ENCODE assay signal across 8 cellular contexts in the genomic region with DNA sequence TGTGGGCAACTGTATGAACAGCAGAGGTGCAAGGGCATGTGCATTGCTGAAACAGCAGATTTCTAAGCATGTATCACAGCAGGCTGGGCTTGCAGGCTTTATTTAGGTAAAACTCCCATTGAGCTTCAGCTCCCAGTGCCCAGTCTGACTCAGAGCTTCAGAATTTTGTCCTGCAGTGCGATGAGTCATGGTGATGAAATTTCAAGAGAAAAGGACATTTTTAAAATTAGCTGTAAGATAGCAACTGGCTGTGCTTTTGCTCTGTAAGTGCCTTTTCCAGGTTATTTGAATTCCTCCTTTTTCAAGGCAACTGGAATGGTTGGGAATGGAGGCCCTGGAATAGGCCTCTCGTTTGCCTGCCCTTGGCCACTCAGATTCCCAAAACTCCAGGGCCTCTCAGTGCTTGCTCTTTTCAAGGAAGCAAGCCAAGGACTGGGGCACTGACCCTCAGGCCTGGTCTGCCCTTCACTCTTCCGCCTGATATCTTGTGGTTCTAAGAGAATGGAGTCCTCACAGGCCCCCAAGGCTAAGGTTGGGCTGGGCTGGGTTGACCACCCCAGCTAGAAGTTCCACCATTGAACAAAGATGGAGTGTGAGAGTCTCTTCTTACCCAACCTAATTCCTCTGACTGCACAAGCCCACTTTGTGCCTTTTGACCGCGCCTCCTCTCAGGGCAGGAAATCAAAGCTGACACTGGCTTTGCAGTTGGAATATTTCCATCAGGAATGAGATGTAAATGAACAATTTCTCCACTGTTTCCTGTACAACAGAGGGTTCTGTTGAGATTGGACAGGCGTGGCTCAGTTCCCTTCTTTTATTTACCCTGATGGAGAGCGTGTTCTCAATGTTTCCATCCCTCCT. TPM values are rescaled to one million over a fixed set of nuclear protein-coding genes. Genes with fewer than 3 reads are reported as not detected.
DNase-seq lines count a peak whose midpoint lies in the region; ATAC-seq and TF ChIP-seq lines count a peak whose summit lies in the region.

No MANE protein-coding gene starts in this region.

- peaks cover 27% of the 10 kb centered on the region for H3K4me1 Mint-ChIP-seq in activated CD4-positive, alpha-beta T cell treated with anti-CD3 and anti-CD28 coated beads, Interleukin-2, amount 10 ng/mL, durations not matched to agents 24 days and 14 days
- H3K4me1 Mint-ChIP-seq in nephron progenitor cell: peaks cover 13% of the 10 kb centered on the region

- TF ChIP-seq CTCF in nephron progenitor cell (IDR thresholded peaks at IDR 0.05): no peak

- no peaks in the 10 kb centered on the region for H3K27me3 Mint-ChIP-seq in activated CD4-positive, alpha-beta T cell treated with anti-CD3 and anti-CD28 coated beads, Interleukin-2, amount 10 ng/mL, durations not matched to agents 24 days and 14 days
- H3K27me3 Mint-ChIP-seq in nephron progenitor cell (ENCODE audit: low read depth, poor library complexity): peaks cover 5% of the 10 kb centered on the region

- H3K9me3 Mint-ChIP-seq in activated CD4-positive, alpha-beta T cell treated with anti-CD3 and anti-CD28 coated beads, Interleukin-2, amount 10 ng/mL, durations not matched to agents 24 days and 14 days: no peaks in the 10 kb centered on the region
- no peaks in the 10 kb centered on the region for H3K9me3 Mint-ChIP-seq in nephron progenitor cell

- in situ Hi-C loops in SK-MEL-5 (cut with HindIII; ENCODE audit: low pct_unique_long_range_greater_than_20kb, low sequenced_read_pairs): no loop called here

- peak overlapping the region; percentile 57 for H3K27ac Mint-ChIP-seq in activated CD4-positive, alpha-beta T cell treated with anti-CD3 and anti-CD28 coated beads, Interleukin-2, amount 10 ng/mL, durations not matched to agents 24 days and 14 days
- peak overlapping the region; percentile 79 for H3K27ac Mint-ChIP-seq in nephron progenitor cell

- H3K36me3 Mint-ChIP-seq in activated CD4-positive, alpha-beta T cell treated with anti-CD3 and anti-CD28 coated beads, Interleukin-2, amount 10 ng/mL, durations not matched to agents 24 days and 14 days (ENCODE audit: low read depth): no peaks in the 10 kb centered on the region
- H3K36me3 Mint-ChIP-seq in nephron progenitor cell (ENCODE audit: low read depth): no peaks in the 10 kb centered on the region

- H3K4me3 Mint-ChIP-seq in activated CD4-positive, alpha-beta T cell treated with anti-CD3 and anti-CD28 coated beads, Interleukin-2, amount 10 ng/mL, durations not matched to agents 24 days and 14 days: no peak overlapping the region
- no peak overlapping the region for H3K4me3 Mint-ChIP-seq in nephron progenitor cell

- peak; percentile 55 for DNase-seq in activated CD4-positive, alpha-beta T cell treated with anti-CD3 and anti-CD28 coated beads, Interleukin-2, amount 10 ng/mL, durations not matched to agents 24 days and 14 days
- no peak for DNase-seq in activated CD4-positive, alpha-beta T cell treated with anti-CD3 and anti-CD28 coated beads, Interleukin-2, amount 50 U/mL, for 1 hour
- DNase-seq in SK-MEL-5 (ENCODE audit: low read depth, low spot score): peak; percentile 96
- peak; percentile 92 for DNase-seq in fibroblast of gingiva (ENCODE audit: low read depth)
- DNase-seq in nephron progenitor cell: no peak
- no peak for DNase-seq in activated naive CD4-positive, alpha-beta T cell treated with Interleukin-2 at 50 U/mL for 16 hours

- intact Hi-C loops in activated CD4-positive, alpha-beta T cell treated with anti-CD3 and anti-CD28 coated beads, Interleukin-2, amount 10 ng/mL, durations not matched to agents 24 days and 14 days (cut with micrococcal nuclease): loop anchor here (1.0 to 10.0 kb wide), 6 partner anchors 104 to 1434 kb away; a partner anchor contains a TSS

- ATAC-seq in GM19455 (IDR thresholded peaks at IDR 0.05; ENCODE audit: unreplicated experiment) (no peak), HG03097 (IDR thresholded peaks at IDR 0.05; ENCODE audit: low FRiP score, unreplicated experiment) (no peak)

RNA-seq across cellular contexts. Expression of a gene that starts 59.5 kb away (rescaled TPM):
- 37.8 and 43.9 TPM in 2 replicates for total RNA-seq in activated CD4-positive, alpha-beta T cell treated with anti-CD3 and anti-CD28 coated beads, Interleukin-2, amount 10 ng/mL, durations not matched to agents 24 days and 14 days
- 23.5 and 34.2 TPM in 2 replicates for total RNA-seq in SK-MEL-5 (2014; rRNA removed; shearing (Covaris generic))
- polyA plus RNA-seq in SK-MEL-5 (2015; cell fraction: cytosol; rRNA removed): 31.9 and 32.9 TPM in 2 replicates
- polyA plus RNA-seq in SK-MEL-5 (2015; cell fraction: nucleus; rRNA removed): 7.4 and 8.3 TPM in 2 replicates

Comparison
In these comparisons a context has a peak if more than half of its experiments do, and no peak if none do; other contexts are left out.
1. DNase-seq: peak in activated CD4-positive, alpha-beta T cell treated with anti-CD3 and anti-CD28 coated beads, Interleukin-2, amount 10 ng/mL, durations not matched to agents 24 days and 14 days (single experiment), SK-MEL-5 (single experiment) and fibroblast of gingiva (single experiment); none in activated CD4-positive, alpha-beta T cell treated with anti-CD3 and anti-CD28 coated beads, Interleukin-2, amount 50 U/mL, for 1 hour (single experiment), nephron progenitor cell (single experiment) and activated naive CD4-positive, alpha-beta T cell treated with Interleukin-2 at 50 U/mL for 16 hours (single experiment).